In genomic region chr2:54569745-54570296, GRCh38 we compare ENCODE assay signal across 1 cellular context.
A peak's percentile ranks its signal among the peaks of the same experiment; 100 is the strongest.
TF ChIP-seq lines count a peak whose summit lies in the region.

No MANE protein-coding gene starts in this region.

TF ChIP-seq in GM12878, 131 proteins besides CTCF, POLR2A, EP300 and RAD21 (continued from another document and continues in another):
- TF ChIP-seq E4F1 (IDR thresholded peaks at IDR 0.05; ENCODE audit: borderline replicate concordance, partially characterized antibody) (no peak), FOXK2 (IDR thresholded peaks at IDR 0.05) (no peak), ZZZ3 (IDR thresholded peaks at IDR 0.05; ENCODE audit: control insufficient read depth, insufficient read length, low read depth) (no peak), SREBF1 (IDR thresholded peaks at IDR 0.05; ENCODE audit: low read length) (no peak), KLF5 (IDR thresholded peaks at IDR 0.05; ENCODE audit: partially characterized antibody) (no peak), ZNF687 (IDR thresholded peaks at IDR 0.05) (peak; percentile 95), GATAD2B (conservative IDR thresholded peaks at IDR 0.05; ENCODE audit: low read depth) (peak; percentile 51), STAT3 (IDR thresholded peaks at IDR 0.05; ENCODE audit: low read depth, low read length) (no peak), ZSCAN29 (IDR thresholded peaks at IDR 0.05) (no peak), BCL3 (IDR thresholded peaks at IDR 0.05; ENCODE audit: borderline replicate concordance, insufficient read depth, low read depth, low read length, poor library complexity, severe bottlenecking) (peak; percentile 60), CREB1 (IDR thresholded peaks at IDR 0.05; ENCODE audit: low read depth) (peak; percentile 37; the same call in 1 of the 2 replicates), ELK1 (IDR thresholded peaks at IDR 0.05; ENCODE audit: low read depth, low read length) (no peak), ATF3 (IDR thresholded peaks at IDR 0.05; ENCODE audit: borderline replicate concordance, extremely low read depth, low read depth, low read length) (no peak), REST (IDR thresholded peaks at IDR 0.05; ENCODE audit: low read depth, low read length) (no peak), JUND (IDR thresholded peaks at IDR 0.05; ENCODE audit: low read depth, low read length) (no peak), EED (IDR thresholded peaks at IDR 0.05; ENCODE audit: low read depth) (peak; percentile 63; the same call in 1 of the 2 replicates), YY1 (IDR thresholded peaks at IDR 0.05; ENCODE audit: low read depth, low read length) (peak; percentile 45; the same call in 1 of the 2 replicates), HDAC2 (IDR thresholded peaks at IDR 0.05) (no peak), BHLHE40 (IDR thresholded peaks at IDR 0.05; ENCODE audit: borderline replicate concordance in 1 of 2, low read depth in 2 of 2, low read length in 1 of 2) (peak in 1 of 2 experiments; percentile 17; a peak in 1 of 4 replicates), BRCA1 (IDR thresholded peaks at IDR 0.05; ENCODE audit: low read depth, low read length) (no peak), POLR2AphosphoS5 (IDR thresholded peaks at IDR 0.05; ENCODE audit: low read length) (peak; percentile 94), CBFB (IDR thresholded peaks at IDR 0.05; ENCODE audit: low read depth) (no peak), CHD2 (IDR thresholded peaks at IDR 0.05; ENCODE audit: borderline replicate concordance, low read depth, low read length) (peak; percentile 71; the same call in 1 of the 2 replicates), NFYA (IDR thresholded peaks at IDR 0.05; ENCODE audit: borderline replicate concordance, low read depth, low read length) (no peak), RCOR1 (conservative IDR thresholded peaks at IDR 0.05; ENCODE audit: low read depth, low read length) (no peak), KAT2A (conservative IDR thresholded peaks at IDR 0.05; ENCODE audit: control insufficient read depth, low read depth, low read length) (no peak), E2F8 (IDR thresholded peaks at IDR 0.05; ENCODE audit: low read depth, partially characterized antibody) (no peak), CREM (IDR thresholded peaks at IDR 0.05; ENCODE audit: low read depth) (no peak; the same call in 1 of the 2 replicates), E2F4 (IDR thresholded peaks at IDR 0.05; ENCODE audit: low read depth, low read length) (no peak), IRF5 (IDR thresholded peaks at IDR 0.05; ENCODE audit: borderline replicate concordance) (no peak), ZBTB40 (IDR thresholded peaks at IDR 0.05; ENCODE audit: borderline replicate concordance) (no peak), TCF7 (IDR thresholded peaks at IDR 0.05; ENCODE audit: borderline replicate concordance) (no peak), MEF2A (IDR thresholded peaks at IDR 0.05; ENCODE audit: insufficient read depth, low read depth, low read length) (no peak)
